ENCODE assay signal across 8 cellular contexts in genomic region chr12:31051692-31052091, GRCh38.
A peak's percentile ranks its signal among the peaks of the same experiment; 100 is the strongest.
DNase-seq lines count a peak whose midpoint lies in the region; ATAC-seq and TF ChIP-seq lines count a peak whose summit lies in the region.
"Not testable (repeated sequence)": the region's sequence is repeated elsewhere in the genome, so short reads cannot be mapped to it uniquely, and the experiment has no call there.

No MANE protein-coding gene starts in this region.

- H3K4me3 Mint-ChIP-seq in activated naive CD8-positive, alpha-beta T cell, result not testable (repeated sequence)

- TF ChIP-seq CTCF in GM10266 (IDR thresholded peaks at IDR 0.05; ENCODE audit: control insufficient read depth, insufficient read depth, low read depth, missing control alignments), result not testable (repeated sequence)

- peak; percentile 58 for ATAC-seq in GM19043 (IDR thresholded peaks at IDR 0.05; ENCODE audit: low read depth, unreplicated experiment)
- peak; percentile 65 for ATAC-seq in GM21717 (IDR thresholded peaks at IDR 0.05; ENCODE audit: unreplicated experiment)
- peak; percentile 76 for ATAC-seq in HG02973 (IDR thresholded peaks at IDR 0.05; ENCODE audit: unreplicated experiment)
- peak; percentile 61 for ATAC-seq in HG03469 (IDR thresholded peaks at IDR 0.05; ENCODE audit: unreplicated experiment)

- H3K36me3 Mint-ChIP-seq in activated naive CD8-positive, alpha-beta T cell, result not testable (repeated sequence)

- H3K27me3 Mint-ChIP-seq in activated naive CD8-positive, alpha-beta T cell, result not testable (repeated sequence)

- H3K9me3 Mint-ChIP-seq in activated naive CD8-positive, alpha-beta T cell (ENCODE audit: low read depth), result not testable (repeated sequence)

- H3K4me1 Mint-ChIP-seq in activated naive CD8-positive, alpha-beta T cell (ENCODE audit: low read depth), result peaks cover 14% of the 10 kb centered on the region

- peak; percentile 21 for DNase-seq in GM10266 (ENCODE audit: extremely low spot score)
- peak; percentile 55 for DNase-seq in activated CD4-positive, alpha-beta T cell treated with anti-CD3 and anti-CD28 coated beads for 48 hours
- DNase-seq in stimulated activated CD4-positive, alpha-beta T cell treated with anti-CD3 and anti-CD28 coated beads, Interleukin-1b, Interleukin-23, amount 100 ng/mL, for 48 hours, result peak; percentile 58

- peak overlapping the region; percentile 81 for H3K27ac Mint-ChIP-seq in activated naive CD8-positive, alpha-beta T cell

Comparison
In these comparisons a context has a peak if more than half of its experiments do, and no peak if none do; other contexts are left out.
1. Peak in every context shown above with its lines: DNase-seq and ATAC-seq.